8 cellular contexts compared by ENCODE assay signal in genomic region chr12:4272014-4272975, GRCh38. TPM values are rescaled to one million over a fixed set of nuclear protein-coding genes. Genes with fewer than 3 reads are reported as not detected.
DNase-seq lines count a peak whose midpoint lies in the region; ATAC-seq and TF ChIP-seq lines count a peak whose summit lies in the region.

No MANE protein-coding gene starts in this region.

- peaks cover 40% of the 10 kb centered on the region for H3K4me1 Mint-ChIP-seq in progenitor cell of endocrine pancreas (ENCODE audit: low read depth)
- H3K4me1 Mint-ChIP-seq in type B pancreatic cell (ENCODE audit: unreplicated experiment), result peaks cover 19% of the 10 kb centered on the region

- H3K27me3 ChIP-seq in heart left ventricle, result peaks cover 0 to 29% (median 5%) of the 10 kb centered on the region in 9 donors

- ATAC-seq in GM18873 (IDR thresholded peaks at IDR 0.05; ENCODE audit: low FRiP score, unreplicated experiment), result peak; percentile 37
- peak; percentile 41 for ATAC-seq in HG02970 (IDR thresholded peaks at IDR 0.05; ENCODE audit: low FRiP score, unreplicated experiment)
- peak; percentile 45 to 72 for ATAC-seq in activated naive CD4-positive, alpha-beta T cell treated with anti-CD3 and anti-CD28 coated beads, Interleukin-2, amount 50 U/mL, for 72 hours
- ATAC-seq in heart left ventricle, result peak; percentile 48 to 61 (median 56)

- H3K9me3 Mint-ChIP-seq in activated naive CD4-positive, alpha-beta T cell treated with anti-CD3 and anti-CD28 coated beads, Interleukin-2, amount 50 U/mL, for 72 hours, result no peaks in the 10 kb centered on the region
- no peaks in the 10 kb centered on the region for H3K9me3 Mint-ChIP-seq in progenitor cell of endocrine pancreas (ENCODE audit: low read depth)
- H3K9me3 Mint-ChIP-seq in type B pancreatic cell, result no peaks in the 10 kb centered on the region

- peak overlapping the region in 11 of 12 donors; percentile 53 to 98 (median 95) for H3K27ac ChIP-seq in heart left ventricle

- H3K36me3 Mint-ChIP-seq in activated naive CD4-positive, alpha-beta T cell treated with anti-CD3 and anti-CD28 coated beads, Interleukin-2, amount 50 U/mL, for 72 hours, result peaks cover 39 to 40% of the 10 kb centered on the region in 2 donors
- H3K36me3 Mint-ChIP-seq in progenitor cell of endocrine pancreas (ENCODE audit: insufficient read depth) (peaks cover 16% of the 10 kb centered on the region), type B pancreatic cell (peaks cover 15% of the 10 kb centered on the region)

- peak overlapping the region; percentile 97 for H3K4me3 Mint-ChIP-seq in progenitor cell of endocrine pancreas (ENCODE audit: low read depth)
- H3K4me3 Mint-ChIP-seq in type B pancreatic cell, result peak overlapping the region; percentile 96

- H3K27ac Mint-ChIP-seq in activated naive CD4-positive, alpha-beta T cell treated with anti-CD3 and anti-CD28 coated beads, Interleukin-2, amount 50 U/mL, for 72 hours, result peak overlapping the region; percentile 95 to 99
- peak overlapping the region; percentile 98 for H3K27ac Mint-ChIP-seq in progenitor cell of endocrine pancreas
- peak overlapping the region; percentile 93 for H3K27ac Mint-ChIP-seq in type B pancreatic cell

- H3K4me1 ChIP-seq in heart left ventricle, result peaks cover 0 to 67% (median 42%) of the 10 kb centered on the region in 12 donors

- 0 to 3% (median 0%) methylated on average over 26 to 70 of the region's 70 CpGs for WGBS in heart left ventricle, 4 donors

- no peak for TF ChIP-seq CTCF in heart left ventricle (IDR thresholded peaks at IDR 0.05)
- TF ChIP-seq CTCF in progenitor cell of endocrine pancreas (IDR thresholded peaks at IDR 0.05; ENCODE audit: unreplicated experiment), result no peak
- TF ChIP-seq CTCF in type B pancreatic cell (conservative IDR thresholded peaks at IDR 0.05), result no peak

- DNase-seq in SIG-M5 treated with dmso at 0.1 percent for 504 hours (lab: John Stamatoyannopoulos, UW; ENCODE audit: unreplicated experiment) (peak; percentile 90), heart left ventricle (peak; percentile 85 to 87 (median 86)), progenitor cell of endocrine pancreas (ENCODE audit: low spot score, unreplicated experiment) (peak; percentile 72), type B pancreatic cell (ENCODE audit: extremely low spot score, unreplicated experiment) (peak; percentile 87), SKM-1 treated with dmso at 0.1 percent for 144 hours (lab: John Stamatoyannopoulos, UW; ENCODE audit: unreplicated experiment) (no peak)
- DNase-seq in activated naive CD4-positive, alpha-beta T cell treated with anti-CD3 and anti-CD28 coated beads, Interleukin-2, amount 50 U/mL, for 72 hours (ENCODE audit: low spot score in 2 of 2), result peak; percentile 78 to 86

- peak overlapping the region; percentile 28 to 96 (median 88) for H3K4me3 ChIP-seq in heart left ventricle

- intact Hi-C loops in heart left ventricle (cut with DNase I), result loop anchor here in 3 of 10 donors (5.0 to 10.0 kb wide), 2 partner anchors 237 to 400 kb away; partner anchors contain the start of gene PARP11 (in 1 of the 3)

- H3K36me3 ChIP-seq in heart left ventricle, result peaks cover 0 to 12% (median 9%) of the 10 kb centered on the region in 9 donors

- H3K27me3 Mint-ChIP-seq in progenitor cell of endocrine pancreas (peaks cover 26% of the 10 kb centered on the region), type B pancreatic cell (peaks cover 51% of the 10 kb centered on the region)

- H3K9me3 ChIP-seq in heart left ventricle, result no peaks in the 10 kb centered on the region

- no peak for TF ChIP-seq POLR2A in heart left ventricle (IDR thresholded peaks at IDR 0.05)

RNA-seq across cellular contexts. Expression of gene CCND2, which starts 1.3 kb away (rescaled TPM):
- total RNA-seq in activated naive CD4-positive, alpha-beta T cell treated with anti-CD3 and anti-CD28 coated beads, Interleukin-2, amount 50 U/mL, for 72 hours, result 100 to 1,000 TPM; 266 to 571 TPM
- total RNA-seq in heart left ventricle (100 to 1,000 TPM; 157 to 620 (median 219) TPM), progenitor cell of endocrine pancreas (463 and 471 TPM in 2 replicates), type B pancreatic cell (ENCODE audit: low replicate concordance) (261 and 278 TPM in 2 replicates)
- 10 to 100 TPM; 48.0 to 49.4 TPM for polyA plus RNA-seq in heart left ventricle

RNA-seq across cellular contexts. Expression of gene TIGAR, which starts 48.7 kb away (rescaled TPM):
- total RNA-seq in activated naive CD4-positive, alpha-beta T cell treated with anti-CD3 and anti-CD28 coated beads, Interleukin-2, amount 50 U/mL, for 72 hours, result 10 to 100 TPM in 1 of 2 donors, 1 to 10 TPM in 1; 3.8 to 17.0 TPM
- total RNA-seq in heart left ventricle, result 10 to 100 TPM in 6 of 9 donors, 1 to 10 TPM in 3; 6.4 to 16.4 (median 14.0) TPM
- 10 to 100 TPM in 1 of 2 donors, 1 to 10 TPM in 1; 3.6 to 10.2 TPM for polyA plus RNA-seq in heart left ventricle
- total RNA-seq in progenitor cell of endocrine pancreas, result 18.2 and 21.6 TPM in 2 replicates
- 17.2 and 51.5 TPM in 2 replicates for total RNA-seq in type B pancreatic cell (ENCODE audit: low replicate concordance)
